Comparison of ENCODE assay signal across 8 cellular contexts in genomic region chr14:83825836-83826235, GRCh38.
"Had no signal": no experiment of that assay in that cellular context is flagged by ENCODE, and none has a peak within 500 bp of the region (broad histone marks: within the 10 kb centered on the region; RNA-seq: fewer than 3 reads in every experiment).

No MANE protein-coding gene starts in this region.

- DNase-seq: GM23248, GOT3, H7, KG1 had no signal

- H3K36me3 ChIP-seq: HAP-1 had no signal

- H3K4me1 ChIP-seq: HAP-1 had no signal

- H3K9ac ChIP-seq: GM23248 had no signal

- H3K9me3 ChIP-seq: HAP-1 had no signal

- H3K4me3 ChIP-seq: GM23248, HAP-1 had no signal

- ATAC-seq: HCT116, HepG2 had no signal

- H3K27ac ChIP-seq: GM23248, HL-60 had no signal
